ENCODE assay signal across 10 cellular contexts in genomic region chr2:96549967-96550786, GRCh38. TPM values are rescaled to one million over a fixed set of nuclear protein-coding genes. Genes with fewer than 3 reads are reported as not detected.
DNase-seq lines count a peak whose midpoint lies in the region; ATAC-seq, FAIRE-seq and TF ChIP-seq lines count a peak whose summit lies in the region.
"Had no signal": no experiment of that assay in that cellular context is flagged by ENCODE, and none has a peak within 500 bp of the region (broad histone marks: within the 10 kb centered on the region; RNA-seq: fewer than 3 reads in every experiment).

No MANE protein-coding gene starts in this region.

- POLR2A ChIA-PET in AG04449 (lab: Yijun Ruan, JAX) = no interaction called here

- H3K27ac ChIP-seq in liver (ENCODE audit: low read depth in 1 of 2, low read length in 2 of 2) = peak overlapping the region; percentile 95

- no peak overlapping the region for H3K4me3 Mint-ChIP-seq in central memory CD8-positive, alpha-beta T cell
- H3K4me3 Mint-ChIP-seq: activated naive CD4-positive, alpha-beta T cell treated with anti-CD3 and anti-CD28 coated beads for 36 hours had no signal

- H3K9ac ChIP-seq in liver (ENCODE audit: low read depth in 1 of 2, low read length in 2 of 2) = peak overlapping the region; percentile 41 to 88

- peaks cover 51% of the 10 kb centered on the region for H3K36me3 Mint-ChIP-seq in central memory CD8-positive, alpha-beta T cell (ENCODE audit: insufficient read depth)

- peak overlapping the region; percentile 41 for H3K27ac Mint-ChIP-seq in central memory CD8-positive, alpha-beta T cell (ENCODE audit: low read depth)
- H3K27ac Mint-ChIP-seq: activated naive CD4-positive, alpha-beta T cell treated with anti-CD3 and anti-CD28 coated beads for 36 hours had no signal

- H3K9me3 Mint-ChIP-seq in central memory CD8-positive, alpha-beta T cell = no peaks in the 10 kb centered on the region
- H3K9me3 Mint-ChIP-seq: activated naive CD4-positive, alpha-beta T cell treated with anti-CD3 and anti-CD28 coated beads for 36 hours had no signal

- no peaks in the 10 kb centered on the region for H3K27me3 Mint-ChIP-seq in central memory CD8-positive, alpha-beta T cell

- ATAC-seq in central memory CD8-positive, alpha-beta T cell (replicated peaks; ENCODE audit: extremely low read depth, poor library complexity, severe bottlenecking) = no peak

- CTCF ChIA-PET in AG04449 (lab: Yijun Ruan, JAX) = interaction anchor here (0.7 to 12.9 kb wide), 5 partner anchors 10 to 44 kb away, joined by 3 to 257 read pairs (median 3); partner anchors contain the start of gene ARID5A

- WGBS in liver = 39% methylated on average over 61 of the region's 61 CpGs

- TF ChIP-seq CTCF in AG04449 (IDR thresholded peaks at IDR 0.05; ENCODE audit: insufficient read depth, low read length, missing control alignments) (peak; percentile 15), liver (IDR thresholded peaks at IDR 0.05; ENCODE audit: low read depth, low read length, missing input control) (peak; percentile 93)

- TF ChIP-seq POLR2A in H54 (IDR thresholded peaks at IDR 0.05; ENCODE audit: low read depth, low read length) (no peak), GM12891 (IDR thresholded peaks at IDR 0.05; ENCODE audit: low read depth, low read length) (no peak)

- peaks cover 35% of the 10 kb centered on the region for H3K4me1 Mint-ChIP-seq in central memory CD8-positive, alpha-beta T cell

- peaks cover 6 to 47% (median 28%) of the 10 kb centered on the region in 4 donors for H3K4me1 ChIP-seq in liver (ENCODE audit: control insufficient read depth in 4 of 4, insufficient read depth in 4 of 4, low read length in 3 of 4)

- H3K4me3 ChIP-seq in AG04449 (ENCODE audit: low read depth, low read length) = no peak overlapping the region
- H3K4me3 ChIP-seq in liver (ENCODE audit: low read depth in 1 of 3, low read length in 3 of 3) = peak overlapping the region; percentile 63 to 77 (median 74)

- no peaks in the 10 kb centered on the region for H3K27me3 ChIP-seq in liver (ENCODE audit: control insufficient read depth in 4 of 4, insufficient read depth in 4 of 4, low read length in 3 of 4)

- TF ChIP-seq RAD21 in liver (IDR thresholded peaks at IDR 0.05) = peak; percentile 82 to 85

- peaks cover 0 to 3% (median 1%) of the 10 kb centered on the region in 4 donors for H3K36me3 ChIP-seq in liver (ENCODE audit: control insufficient read depth in 4 of 4, insufficient read depth in 3 of 4, low read depth in 1 of 4, low read length in 3 of 4)

- FAIRE-seq in H54 (lab: Jason Lieb, UNC) = no peak
- FAIRE-seq in GM12891 (lab: Jason Lieb, UNC) = no peak

- no peak for DNase-seq in AG04449 (ENCODE audit: low read depth, low spot score)
- peak; percentile 83 for DNase-seq in HuH-7.5 (ENCODE audit: low spot score)
- no peak for DNase-seq in central memory CD8-positive, alpha-beta T cell (ENCODE audit: low spot score in 2 of 2)
- no peak for DNase-seq in GOT3 (lab: John Stamatoyannopoulos, UW)
- no peak for DNase-seq in CD1c-positive myeloid dendritic cell (ENCODE audit: extremely low spot score)
- DNase-seq in H54 (ENCODE audit: insufficient read length, low spot score) = no peak
- no peak for DNase-seq in GM12891 (ENCODE audit: insufficient read length, low spot score)
- DNase-seq: retina had no signal

- no peaks in the 10 kb centered on the region for H3K9me3 ChIP-seq in liver (ENCODE audit: control insufficient read depth in 4 of 4, low read length in 3 of 4)

TF ChIP-seq in liver, 16 proteins besides CTCF, POLR2A, EP300 and RAD21 (continues in another document):
- TF ChIP-seq REST (IDR thresholded peaks at IDR 0.05) = peak; percentile 35
- no peak for TF ChIP-seq MAX (IDR thresholded peaks at IDR 0.05)
- peak; percentile 57 for TF ChIP-seq TAF1 (conservative IDR thresholded peaks at IDR 0.05)
- TF ChIP-seq RXRA (IDR thresholded peaks at IDR 0.05) = peak in 1 of 2 donors; percentile 5
- TF ChIP-seq HNF4A (conservative IDR thresholded peaks at IDR 0.05) = peak; percentile 76 to 80
- peak; percentile 40 for TF ChIP-seq YY1 (IDR thresholded peaks at IDR 0.05)
- TF ChIP-seq HNF4G (IDR thresholded peaks at IDR 0.05) = peak; percentile 63
- peak; percentile 66 for TF ChIP-seq SP1 (IDR thresholded peaks at IDR 0.05)
- TF ChIP-seq GABPA (IDR thresholded peaks at IDR 0.05 in 1 of 2, conservative IDR thresholded peaks at IDR 0.05 in 1 of 2) = peak in 1 of 2 donors; percentile 10
- TF ChIP-seq FOXA1 (IDR thresholded peaks at IDR 0.05) = peak; percentile 8

TF ChIP-seq in GM12891, 5 proteins besides CTCF, POLR2A, EP300 and RAD21:
- TF ChIP-seq PAX5 (IDR thresholded peaks at IDR 0.05; ENCODE audit: insufficient read depth, low read length, severe bottlenecking) (no peak), POU2F2 (IDR thresholded peaks at IDR 0.05; ENCODE audit: low read depth, low read length) (no peak), POLR2AphosphoS5 (IDR thresholded peaks at IDR 0.05; ENCODE audit: low read depth, low read length) (no peak), TAF1 (IDR thresholded peaks at IDR 0.05; ENCODE audit: low read depth, low read length) (no peak), SPI1 (IDR thresholded peaks at IDR 0.05; ENCODE audit: low read depth, low read length) (no peak)

RNA-seq across cellular contexts. Expression of gene ARID5A, which starts 13.6 kb away (rescaled TPM):
- total RNA-seq in liver = 1 to 10 TPM; 7.4 to 9.3 TPM
- 10 to 100 TPM; 12.7 to 17.8 TPM for polyA plus RNA-seq in liver
- polyA plus RNA-seq in GM12891 (2012; ENCODE audit: low read depth, missing spikeins) = 54.4 TPM

RNA-seq across cellular contexts. Expression of gene NEURL3, which starts 45.0 kb away (rescaled TPM):
- total RNA-seq in liver = 1 to 10 TPM; 1.8 to 3.4 TPM
- under 1 TPM; 0.61 to 0.97 TPM for polyA plus RNA-seq in liver
- 0.60 TPM for polyA plus RNA-seq in GM12891 (2012; ENCODE audit: low read depth, missing spikeins)
